Comparison of ENCODE assay signal across 16 cellular contexts in genomic region chr3:193174137-193174536, GRCh38.
"Had no signal": no experiment of that assay in that cellular context is flagged by ENCODE, and none has a peak within 500 bp of the region (broad histone marks: within the 10 kb centered on the region; RNA-seq: fewer than 3 reads in every experiment).

No MANE protein-coding gene starts in this region.

- H3K4me1 ChIP-seq: prostate gland, testis, upper lobe of right lung had no signal

- H3K27ac ChIP-seq: hepatocyte, prostate gland, testis, upper lobe of right lung had no signal

- DNase-seq: activated CD4-positive, alpha-beta T cell treated with anti-CD3 and anti-CD28 coated beads, Interleukin-2, amount 50 U/mL, for 4 hours; activated CD4-positive, CD25-positive, alpha-beta regulatory T cell treated with anti-CD3 and anti-CD28 coated beads, Interleukin-2, amount 50 U/mL, for 72 hours; activated naive CD4-positive, alpha-beta T cell treated with Interleukin-2 at 50 U/mL for 16 hours; activated naive CD8-positive, alpha-beta T cell treated with anti-CD3 and anti-CD28 coated beads, Interleukin-2, amount 50 U/mL, for 24 hours; activated T-cell treated with anti-CD3 and anti-CD28 coated beads for 4 hours; kidney; nephron progenitor cell; occipital lobe; right cardiac atrium; stimulated activated naive CD8-positive, alpha-beta T cell treated with anti-CD3 and anti-CD28 coated beads, Interleukin-15, amount 100 ng/mL, for 72 hours; T-helper 1 cell; T1000; testis; upper lobe of right lung had no signal

- H3K27me3 ChIP-seq: hepatocyte, testis, upper lobe of right lung had no signal

- ATAC-seq: activated naive CD8-positive, alpha-beta T cell treated with anti-CD3 and anti-CD28 coated beads, Interleukin-2, amount 50 U/mL, for 24 hours; stimulated activated naive CD8-positive, alpha-beta T cell treated with anti-CD3 and anti-CD28 coated beads, Interleukin-15, amount 100 ng/mL, for 72 hours; upper lobe of right lung had no signal
